In genomic region chr18:5295231-5295920, GRCh38 we compare ENCODE assay signal across 8 cellular contexts. TPM values are rescaled to one million over a fixed set of nuclear protein-coding genes. Genes with fewer than 3 reads are reported as not detected.
A peak's percentile ranks its signal among the peaks of the same experiment; 100 is the strongest.
DNase-seq lines count a peak whose midpoint lies in the region; ATAC-seq and TF ChIP-seq lines count a peak whose summit lies in the region.

TSS of gene ZBTB14 (minus strand) at chr18:5295726. CDS start at chr18:5293246, 2,480 bp downstream.

- peak within 1 kb of the TSS; percentile 100 for H3K27ac Mint-ChIP-seq in CD4-positive, alpha-beta T cell
- H3K27ac Mint-ChIP-seq in activated naive CD4-positive, alpha-beta T cell treated with anti-CD3 and anti-CD28 coated beads, Interleukin-2, amount 50 U/mL, for 72 hours, result peak within 1 kb of the TSS; percentile 93 to 97

- no peaks in the 10 kb centered on the region for H3K27me3 Mint-ChIP-seq in CD4-positive, alpha-beta T cell

- no peaks in the 10 kb centered on the region for H3K27me3 ChIP-seq in CD4-positive, alpha-beta T cell (ENCODE audit: control insufficient read depth, insufficient read depth, low read length)
- H3K27me3 ChIP-seq in thoracic aorta (replicated peaks; ENCODE audit: insufficient read depth), result no peaks in the 10 kb centered on the region

- H3K36me3 Mint-ChIP-seq in CD4-positive, alpha-beta T cell (ENCODE audit: low read depth), result peaks cover 40% of the 10 kb centered on the region
- peaks cover 22 to 35% of the 10 kb centered on the region in 2 donors for H3K36me3 Mint-ChIP-seq in activated naive CD4-positive, alpha-beta T cell treated with anti-CD3 and anti-CD28 coated beads, Interleukin-2, amount 50 U/mL, for 72 hours

- POLR2A ChIA-PET in CD4-positive, alpha-beta T cell (lab: Charles Lee), result interaction anchor here (0.6 to 6.5 kb wide), 42 partner anchors 7 to 1847 kb away, joined by 3 to 459 read pairs (median 5); partner anchors contain the start of genes AKAIN1 and EPB41L3

- H3K4me1 Mint-ChIP-seq in CD4-positive, alpha-beta T cell (ENCODE audit: low read depth), result peaks cover 52% of the 10 kb centered on the region

- no peaks in the 10 kb centered on the region for H3K9me3 Mint-ChIP-seq in CD4-positive, alpha-beta T cell
- H3K9me3 Mint-ChIP-seq in activated naive CD4-positive, alpha-beta T cell treated with anti-CD3 and anti-CD28 coated beads, Interleukin-2, amount 50 U/mL, for 72 hours, result no peaks in the 10 kb centered on the region

- TF ChIP-seq CTCF in CD4-positive, alpha-beta T cell (IDR thresholded peaks at IDR 0.05), result no peak
- TF ChIP-seq CTCF in omental fat pad (IDR thresholded peaks at IDR 0.05) (no peak), thoracic aorta (IDR thresholded peaks at IDR 0.05) (no peak)

- H3K4me1 ChIP-seq in thoracic aorta (ENCODE audit: control insufficient read depth in 1 of 2, low read depth in 2 of 2), result peaks cover 0 to 12% of the 10 kb centered on the region in 2 donors

- peak within 1 kb of the TSS; percentile 93 for H3K27ac ChIP-seq in CD4-positive, alpha-beta T cell (ENCODE audit: low read depth, low read length)
- H3K27ac ChIP-seq in thoracic aorta, result peak within 1 kb of the TSS; percentile 93 to 97

- DNase-seq in CD4-positive, alpha-beta T cell, result peak; percentile 49 to 73 (median 67)
- DNase-seq in SK-MEL-5 (ENCODE audit: low read depth, low spot score), result peak; percentile 52
- DNase-seq in activated naive CD4-positive, alpha-beta T cell treated with anti-CD3 and anti-CD28 coated beads, Interleukin-2, amount 50 U/mL, for 72 hours (ENCODE audit: low spot score in 2 of 2), result peak; percentile 63 to 75
- peak; percentile 75 for DNase-seq in glomerular visceral epithelial cell (ENCODE audit: extremely low spot score)
- peak; percentile 25 for DNase-seq in omental fat pad (ENCODE audit: low spot score)
- DNase-seq in thoracic aorta (ENCODE audit: low spot score), result no peak

- in situ Hi-C loops in SK-MEL-5 (cut with HindIII; ENCODE audit: low pct_unique_long_range_greater_than_20kb, low sequenced_read_pairs), result no loop called here

- intact Hi-C loops in CD4-positive, alpha-beta T cell (cut with DNase I, micrococcal nuclease), result loop anchor here in 1 of 2 experiments (2.0 to 10.0 kb wide), 4 partner anchors 57 to 221 kb away; no protein-coding TSS in a partner anchor

- H3K4me3 Mint-ChIP-seq in CD4-positive, alpha-beta T cell, result peak within 1 kb of the TSS; percentile 98

- peak; percentile 37 for ATAC-seq in CD4-positive, alpha-beta T cell (ENCODE audit: poor library complexity)
- peak; percentile 40 for ATAC-seq in GM19328 (IDR thresholded peaks at IDR 0.05; ENCODE audit: unreplicated experiment)
- peak; percentile 31 for ATAC-seq in HG03460 (IDR thresholded peaks at IDR 0.05; ENCODE audit: unreplicated experiment)
- peak; percentile 54 for ATAC-seq in activated naive CD4-positive, alpha-beta T cell treated with anti-CD3 and anti-CD28 coated beads, Interleukin-2, amount 50 U/mL, for 72 hours
- peak; percentile 78 for ATAC-seq in omental fat pad (ENCODE audit: low FRiP score)
- peak; percentile 31 for ATAC-seq in thoracic aorta (ENCODE audit: insufficient number of reproducible peaks, low FRiP score, low read depth)

- CTCF ChIA-PET in CD4-positive, alpha-beta T cell (lab: Charles Lee), result interaction anchor here (0.6 to 1.2 kb wide), 3 partner anchors 16 to 59 kb away, joined by 3 to 4 read pairs (median 3); no protein-coding TSS in a partner anchor

- H3K9me3 ChIP-seq in CD4-positive, alpha-beta T cell (ENCODE audit: control insufficient read depth, low read length), result no peaks in the 10 kb centered on the region
- H3K9me3 ChIP-seq in thoracic aorta, result no peaks in the 10 kb centered on the region

- peak within 1 kb of the TSS; percentile 93 for H3K4me3 ChIP-seq in thoracic aorta

- peaks cover 9% of the 10 kb centered on the region for H3K36me3 ChIP-seq in thoracic aorta

RNA-seq across cellular contexts. Expression of gene ZBTB14, which starts in this region (rescaled TPM):
- 10 to 100 TPM; 26.6 to 27.4 TPM for total RNA-seq in CD4-positive, alpha-beta T cell
- 13.9 and 16.0 TPM in 2 replicates for total RNA-seq in SK-MEL-5 (2014; rRNA removed; shearing (Covaris generic))
- 8.6 and 11.2 TPM in 2 replicates for polyA plus RNA-seq in SK-MEL-5 (2015; cell fraction: cytosol; rRNA removed)
- 49.6 and 57.2 TPM in 2 replicates for polyA plus RNA-seq in SK-MEL-5 (2015; cell fraction: nucleus; rRNA removed)
- total RNA-seq in activated naive CD4-positive, alpha-beta T cell treated with anti-CD3 and anti-CD28 coated beads, Interleukin-2, amount 50 U/mL, for 72 hours, result 10 to 100 TPM; 18.4 to 22.5 TPM
- total RNA-seq in omental fat pad, result 10 to 100 TPM in 2 of 4 donors, 1 to 10 TPM in 2; 6.8 to 18.8 (median 10.9) TPM
- 1 to 10 TPM; 6.1 to 8.4 TPM for total RNA-seq in thoracic aorta
